Comparison of ENCODE assay signal across 12 cellular contexts in genomic region chr21:34812510-34813265, GRCh38.
A peak's percentile ranks its signal among the peaks of the same experiment; 100 is the strongest.
DNase-seq lines count a peak whose midpoint lies in the region; ATAC-seq, FAIRE-seq and TF ChIP-seq lines count a peak whose summit lies in the region.
"Had no signal": no experiment of that assay in that cellular context is flagged by ENCODE, and none has a peak within 500 bp of the region (broad histone marks: within the 10 kb centered on the region; RNA-seq: fewer than 3 reads in every experiment).

No MANE protein-coding gene starts in this region.

- no peak overlapping the region for H4K5ac ChIP-seq in H9 (ENCODE audit: insufficient read length, low read depth, low read length)

- H3K18ac ChIP-seq in H9 (ENCODE audit: insufficient read length, low read depth, low read length) = no peak overlapping the region

- peaks cover 15% of the 10 kb centered on the region for H3K36me3 ChIP-seq in fibroblast of lung (ENCODE audit: control insufficient read depth, insufficient read depth, low read length)
- peaks cover 2% of the 10 kb centered on the region for H3K36me3 ChIP-seq in suprapubic skin
- H3K36me3 ChIP-seq: thoracic aorta had no signal

- 73% methylated on average over 6 of the region's 6 CpGs for WGBS in suprapubic skin
- WGBS in H9 (ENCODE audit: extremely low coverage, insufficient read length, low lambda C conversion rate) = no CpG with 5 or more reads among the region's 6 CpGs

- H4K20me1 ChIP-seq in fibroblast of lung (ENCODE audit: control insufficient read depth, extremely low read depth, insufficient read depth, low read length) (no peaks in the 10 kb centered on the region), H9 (ENCODE audit: control insufficient read depth, insufficient read depth, insufficient read length) (no peaks in the 10 kb centered on the region)

- H3K27ac ChIP-seq in fibroblast of lung (ENCODE audit: insufficient read depth, low read length) = peak overlapping the region; percentile 84
- peak overlapping the region; percentile 47 for H3K27ac ChIP-seq in suprapubic skin
- no peak overlapping the region for H3K27ac ChIP-seq in H9 (ENCODE audit: insufficient read length, low read depth, low read length)
- H3K27ac ChIP-seq: thoracic aorta had no signal

- no peak overlapping the region for H2BK120ac ChIP-seq in H9 (ENCODE audit: low read depth, low read length, poor library complexity, severe bottlenecking)

- H3K9ac ChIP-seq in fibroblast of lung (ENCODE audit: insufficient read depth, low read length) (no peak overlapping the region), H9 (ENCODE audit: extremely low read depth, insufficient read length, low read length) (no peak overlapping the region)

- H3K4me2 ChIP-seq in fibroblast of lung (ENCODE audit: extremely low read depth, insufficient read depth, low read length) = no peak overlapping the region
- H3K4me2 ChIP-seq in H9 (ENCODE audit: insufficient read depth, insufficient read length, low read length) = no peak overlapping the region

- no peaks in the 10 kb centered on the region for H3K23me2 ChIP-seq in H9 (ENCODE audit: insufficient read length, low read depth, low read length, poor library complexity, severe bottlenecking)

- H3K14ac ChIP-seq in H9 (ENCODE audit: insufficient read depth, low read length) = no peak overlapping the region; the same call in 1 of the 2 replicates

- no peak for DNase-seq in T-helper 2 cell treated with Interferon-gamma antibody and Interleukin-4, amounts not matched to agents 5 μg/mL and 100 μg/mL, for 36 hours (ENCODE audit: low spot score)
- DNase-seq in T-helper 2 cell = no peak
- peak; percentile 71 for DNase-seq in RCC 7860 (ENCODE audit: low spot score)
- DNase-seq in fibroblast of lung (ENCODE audit: low read depth in 2 of 2) = peak; percentile 94 to 96
- DNase-seq in suprapubic skin (ENCODE audit: low spot score in 2 of 2) = no peak
- no peak for DNase-seq in H9
- DNase-seq: ACHN; effector CD4-positive, alpha-beta T cell had no signal

- no peak overlapping the region for H2BK15ac ChIP-seq in H9 (ENCODE audit: low read depth, low read length)

- no peaks in the 10 kb centered on the region for H3K79me1 ChIP-seq in H9 (ENCODE audit: insufficient read depth, low read depth, low read length, poor library complexity, severe bottlenecking)

- no peak overlapping the region for H2BK12ac ChIP-seq in H9 (ENCODE audit: insufficient read length, low read depth, low read length)

- H3K4me3 ChIP-seq in fibroblast of lung (replicated peaks in 1 of 4; ENCODE audit: control extremely low read depth in 1 of 4, insufficient read depth in 1 of 4, low read depth in 3 of 4, low read length in 4 of 4) (no peak overlapping the region), suprapubic skin (no peak overlapping the region)
- H3K4me3 ChIP-seq: lung, thoracic aorta had no signal

- no peak overlapping the region for H3K4me3 Mint-ChIP-seq in T-helper 2 cell treated with Interferon-gamma antibody and Interleukin-4, amounts not matched to agents 5 μg/mL and 100 μg/mL, for 36 hours
- H3K4me3 Mint-ChIP-seq in H9 = no peak overlapping the region

- peaks cover 73% of the 10 kb centered on the region for H3K4me1 ChIP-seq in fibroblast of lung (ENCODE audit: control insufficient read depth, extremely low read depth, insufficient read depth, low read length)
- peaks cover 60% of the 10 kb centered on the region for H3K4me1 ChIP-seq in suprapubic skin
- no peaks in the 10 kb centered on the region for H3K4me1 ChIP-seq in H9 (ENCODE audit: insufficient read depth, low read length)

- H3K9me3 ChIP-seq in fibroblast of lung (ENCODE audit: control insufficient read depth, insufficient read depth, low read depth, low read length) (no peaks in the 10 kb centered on the region), suprapubic skin (no peaks in the 10 kb centered on the region), H9 (ENCODE audit: control insufficient read depth, low read depth, low read length) (no peaks in the 10 kb centered on the region)
- H3K9me3 ChIP-seq: thoracic aorta had no signal

- no peak overlapping the region for H2BK5ac ChIP-seq in H9 (ENCODE audit: insufficient read length, low read length)

- peaks cover 45% of the 10 kb centered on the region for H3K79me2 ChIP-seq in fibroblast of lung (ENCODE audit: control insufficient read depth, insufficient read depth, low read length)
- no peaks in the 10 kb centered on the region for H3K79me2 ChIP-seq in H9 (ENCODE audit: insufficient read depth, low read length)

- H2BK20ac ChIP-seq in H9 (ENCODE audit: low read depth, low read length, poor library complexity, severe bottlenecking) = no peak overlapping the region

- no peak overlapping the region for H3K56ac ChIP-seq in H9 (ENCODE audit: insufficient read length, low read depth, low read length)

- H3T11ph ChIP-seq in H9 (ENCODE audit: low read length) = no peak overlapping the region

- peak overlapping the region; percentile 9 for H3K27ac Mint-ChIP-seq in T-helper 2 cell treated with Interferon-gamma antibody and Interleukin-4, amounts not matched to agents 5 μg/mL and 100 μg/mL, for 36 hours
- peak overlapping the region in 1 of 3 experiments; percentile 20; a peak in 1 of 7 replicates for H3K27ac Mint-ChIP-seq in H9

- no peak for FAIRE-seq in RCC 7860 (lab: Jason Lieb, UNC)

- no peak overlapping the region for H2AK5ac ChIP-seq in H9 (ENCODE audit: insufficient read length, low read length)

- H4K8ac ChIP-seq in H9 (replicated peaks; ENCODE audit: insufficient read length, low read depth, low read length) = no peak overlapping the region

- H3K4ac ChIP-seq in H9 (ENCODE audit: low read depth, low read length) = no peak overlapping the region

- no peak overlapping the region for H2AFZ ChIP-seq in fibroblast of lung (ENCODE audit: low read length)
- H2AFZ ChIP-seq in H9 (ENCODE audit: low read length) = no peak overlapping the region

- H3K9me3 Mint-ChIP-seq in T-helper 2 cell treated with Interferon-gamma antibody and Interleukin-4, amounts not matched to agents 5 μg/mL and 100 μg/mL, for 36 hours = no peaks in the 10 kb centered on the region
- no peaks in the 10 kb centered on the region; a peak in 2 of 5 replicates for H3K9me3 Mint-ChIP-seq in H9

- no peak for TF ChIP-seq EP300 in suprapubic skin (IDR thresholded peaks at IDR 0.05)

- H3K27me3 Mint-ChIP-seq in T-helper 2 cell treated with Interferon-gamma antibody and Interleukin-4, amounts not matched to agents 5 μg/mL and 100 μg/mL, for 36 hours (ENCODE audit: low read depth) = no peaks in the 10 kb centered on the region
- H3K27me3 Mint-ChIP-seq in H9 (ENCODE audit: low read depth) = peaks cover 39% of the 10 kb centered on the region

- H3K36me3 Mint-ChIP-seq in T-helper 2 cell treated with Interferon-gamma antibody and Interleukin-4, amounts not matched to agents 5 μg/mL and 100 μg/mL, for 36 hours (ENCODE audit: low read depth) = peaks cover 81% of the 10 kb centered on the region
- H3K36me3 Mint-ChIP-seq in H9 (ENCODE audit: insufficient read depth in 1 of 3, low read depth in 3 of 3) = no peaks in the 10 kb centered on the region

- H3K4me1 Mint-ChIP-seq in T-helper 2 cell treated with Interferon-gamma antibody and Interleukin-4, amounts not matched to agents 5 μg/mL and 100 μg/mL, for 36 hours (ENCODE audit: low read depth) = peaks cover 59% of the 10 kb centered on the region
- H3K4me1 Mint-ChIP-seq in H9 = peaks cover 19% of the 10 kb centered on the region in 2 experiments

- ATAC-seq in GM18505 (IDR thresholded peaks at IDR 0.05; ENCODE audit: unreplicated experiment) = no peak
- no peak for ATAC-seq in GM21737 (IDR thresholded peaks at IDR 0.05; ENCODE audit: unreplicated experiment)

- no peaks in the 10 kb centered on the region for H3K27me3 ChIP-seq in fibroblast of lung (ENCODE audit: control insufficient read depth, insufficient read depth, low read length)
- H3K27me3 ChIP-seq in suprapubic skin = no peaks in the 10 kb centered on the region
- no peaks in the 10 kb centered on the region for H3K27me3 ChIP-seq in H9 (ENCODE audit: insufficient read depth, low read length)

- TF ChIP-seq CTCF in fibroblast of lung (conservative IDR thresholded peaks at IDR 0.05 in 1 of 2, IDR thresholded peaks at IDR 0.05 in 1 of 2; ENCODE audit: low read depth in 1 of 2, low read length in 2 of 2) (no peak), suprapubic skin (IDR thresholded peaks at IDR 0.05) (no peak), H9 (conservative IDR thresholded peaks at IDR 0.05) (no peak)

- H4K91ac ChIP-seq in H9 (ENCODE audit: insufficient read length, low read depth, low read length) = no peak overlapping the region

- no peak overlapping the region for H3K23ac ChIP-seq in H9 (ENCODE audit: insufficient read length, low read depth, low read length)

- TF ChIP-seq POLR2A in suprapubic skin (IDR thresholded peaks at IDR 0.05) (no peak), GM18505 (IDR thresholded peaks at IDR 0.05; ENCODE audit: borderline replicate concordance, extremely low read depth, insufficient read depth, insufficient read length) (no peak)

Comparison
In these comparisons a context has a peak if more than half of its experiments do, and no peak if none do; other contexts are left out.
1. DNase-seq: peak in RCC 7860 (single experiment) and fibroblast of lung (2 of 2); none in T-helper 2 cell treated with Interferon-gamma antibody and Interleukin-4, amounts not matched to agents 5 μg/mL and 100 μg/mL, for 36 hours (single experiment), T-helper 2 cell (0 of 5), suprapubic skin (0 of 2) and H9 (single experiment).